1 cellular context compared by ENCODE assay signal in the genomic region with DNA sequence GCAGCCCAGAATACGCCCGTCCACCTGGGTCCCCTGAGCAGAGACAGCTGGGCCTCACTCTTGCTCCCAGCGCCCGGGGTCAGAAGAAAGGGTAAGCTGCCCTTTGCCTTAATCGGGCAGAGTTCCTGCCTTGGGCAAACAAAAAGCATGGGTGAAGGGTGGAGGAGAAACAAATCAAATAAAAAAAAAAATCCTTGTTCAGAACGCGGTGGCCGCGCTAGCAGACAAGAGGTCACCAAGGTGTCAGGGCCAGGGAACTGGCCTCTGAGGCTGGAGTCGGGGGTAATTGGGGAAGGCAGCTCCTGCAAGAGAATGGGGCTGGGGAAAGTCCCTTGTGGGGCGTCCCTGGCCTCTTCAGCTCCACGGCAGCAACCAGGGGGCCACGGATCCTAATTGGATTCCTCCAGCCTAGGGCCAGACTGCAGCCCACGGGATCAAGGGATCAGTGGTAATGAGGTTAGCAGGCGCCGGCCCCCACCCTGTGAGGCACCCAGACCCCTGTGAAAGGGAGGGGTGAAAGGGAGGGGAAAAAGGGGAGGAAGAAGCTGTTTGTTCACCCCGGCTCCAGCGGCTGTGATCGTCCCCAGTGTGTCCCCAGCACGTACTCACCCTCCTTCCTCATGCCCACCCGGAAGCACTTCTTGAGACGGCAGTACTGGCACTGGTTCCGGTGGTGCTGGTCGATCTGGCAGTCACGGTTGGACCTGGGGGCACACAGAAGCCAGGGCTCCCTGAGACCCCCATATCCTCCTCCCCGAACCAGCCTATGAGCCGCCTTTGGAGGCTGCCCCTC.
TF ChIP-seq lines count a peak whose summit lies in the region.

No MANE protein-coding gene starts in this region.

TF ChIP-seq in HepG2, 621 proteins besides CTCF, POLR2A, EP300 and RAD21 (continued from another document and continues in another):
- TF ChIP-seq FOXP4 (CRISPR knock-in tag; IDR thresholded peaks at IDR 0.05) (peak; percentile 39), HNF1B (CRISPR knock-in tag; IDR thresholded peaks at IDR 0.05) (peak; percentile 62), GATAD2A (CRISPR knock-in tag; IDR thresholded peaks at IDR 0.05) (peak; percentile 61), NR2F2 (IDR thresholded peaks at IDR 0.05; ENCODE audit: borderline replicate concordance, low read depth) (peak; percentile 91), TBX2 (CRISPR knock-in tag; IDR thresholded peaks at IDR 0.05; ENCODE audit: borderline replicate concordance) (peak; percentile 43; the same call in 1 of the 2 replicates), POLR2AphosphoS5 (IDR thresholded peaks at IDR 0.05; ENCODE audit: low read depth, low read length) (peak; percentile 41; the same call in 1 of the 2 replicates), SALL1 (CRISPR knock-in tag; IDR thresholded peaks at IDR 0.05) (peak; percentile 52), NR2C2 (CRISPR knock-in tag; IDR thresholded peaks at IDR 0.05; ENCODE audit: borderline replicate concordance) (peak; percentile 94), PITX1 (CRISPR knock-in tag; IDR thresholded peaks at IDR 0.05) (peak; percentile 82), KDM5A (IDR thresholded peaks at IDR 0.05; ENCODE audit: borderline replicate concordance, low read length) (no peak), ELF1 (CRISPR knock-in tag; IDR thresholded peaks at IDR 0.05) (peak; percentile 47; the same call in 1 of the 2 replicates), TCF7 (IDR thresholded peaks at IDR 0.05; ENCODE audit: low read depth) (peak; percentile 29), ZFP90 (CRISPR knock-in tag; IDR thresholded peaks at IDR 0.05; ENCODE audit: borderline replicate concordance) (0 out of 2 replicates have a peak, but pooled peaks have one; percentile 35), HIC2 (CRISPR knock-in tag; IDR thresholded peaks at IDR 0.05; ENCODE audit: low read depth) (peak; percentile 14), KMT2A (CRISPR knock-in tag; IDR thresholded peaks at IDR 0.05) (peak; percentile 34; the same call in 1 of the 2 replicates), POGK (CRISPR knock-in tag; conservative IDR thresholded peaks at IDR 0.05) (no peak), AHDC1 (CRISPR knock-in tag; IDR thresholded peaks at IDR 0.05; ENCODE audit: borderline replicate concordance) (peak; percentile 45; the same call in 1 of the 2 replicates), RARA (CRISPR knock-in tag; IDR thresholded peaks at IDR 0.05) (peak; percentile 96; the same call in 1 of the 2 replicates), ZNF430 (CRISPR knock-in tag; IDR thresholded peaks at IDR 0.05) (peak; percentile 70; the same call in 1 of the 2 replicates), GABPA (IDR thresholded peaks at IDR 0.05; ENCODE audit: low read depth, low read length) (peak; percentile 73), GABPA (CRISPR knock-in tag; IDR thresholded peaks at IDR 0.05; ENCODE audit: low read depth) (peak; percentile 88), YEATS4 (CRISPR knock-in tag; IDR thresholded peaks at IDR 0.05; ENCODE audit: borderline replicate concordance) (0 out of 2 replicates have a peak, but pooled peaks have one; percentile 15), SNRNP70 (IDR thresholded peaks at IDR 0.05; ENCODE audit: low read depth, low read length) (no peak), ZNF670 (CRISPR knock-in tag; IDR thresholded peaks at IDR 0.05; ENCODE audit: borderline replicate concordance) (peak; percentile 38; the same call in 1 of the 2 replicates), HOXD1 (CRISPR knock-in tag; IDR thresholded peaks at IDR 0.05) (0 out of 2 replicates have a peak, but pooled peaks have one; percentile 23), NR2F1 (CRISPR knock-in tag; IDR thresholded peaks at IDR 0.05) (peak; percentile 62 to 67; a peak in 3 of 4 replicates), ZNF746 (CRISPR knock-in tag; IDR thresholded peaks at IDR 0.05) (peak; percentile 64; the same call in 1 of the 2 replicates), STAG1 (CRISPR knock-in tag; IDR thresholded peaks at IDR 0.05) (0 out of 2 replicates have a peak, but pooled peaks have one; percentile 9), HNF4A (CRISPR knock-in tag; IDR thresholded peaks at IDR 0.05) (peak; percentile 83), MAZ (IDR thresholded peaks at IDR 0.05; ENCODE audit: borderline replicate concordance, low read depth, low read length) (peak; percentile 71; the same call in 1 of the 2 replicates), MAZ (CRISPR knock-in tag; IDR thresholded peaks at IDR 0.05; ENCODE audit: low read depth) (no peak)
- TF ChIP-seq, protein P1, sequence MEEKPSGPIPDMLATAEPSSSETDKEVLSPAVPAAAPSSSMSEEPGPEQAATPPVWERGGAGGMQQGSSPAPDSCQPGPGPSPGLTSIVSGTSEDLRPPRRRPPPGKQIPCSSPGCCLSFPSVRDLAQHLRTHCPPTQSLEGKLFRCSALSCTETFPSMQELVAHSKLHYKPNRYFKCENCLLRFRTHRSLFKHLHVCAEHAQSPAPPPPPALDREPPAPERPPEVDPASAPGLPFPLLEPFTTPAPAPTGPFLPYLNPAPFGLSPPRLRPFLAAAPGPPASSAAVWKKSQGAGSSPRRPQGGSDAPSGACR (CRISPR knock-in tag; IDR thresholded peaks at IDR 0.05), result 0 out of 2 replicates have a peak, but pooled peaks have one; percentile 29
- TF ChIP-seq, protein P2, sequence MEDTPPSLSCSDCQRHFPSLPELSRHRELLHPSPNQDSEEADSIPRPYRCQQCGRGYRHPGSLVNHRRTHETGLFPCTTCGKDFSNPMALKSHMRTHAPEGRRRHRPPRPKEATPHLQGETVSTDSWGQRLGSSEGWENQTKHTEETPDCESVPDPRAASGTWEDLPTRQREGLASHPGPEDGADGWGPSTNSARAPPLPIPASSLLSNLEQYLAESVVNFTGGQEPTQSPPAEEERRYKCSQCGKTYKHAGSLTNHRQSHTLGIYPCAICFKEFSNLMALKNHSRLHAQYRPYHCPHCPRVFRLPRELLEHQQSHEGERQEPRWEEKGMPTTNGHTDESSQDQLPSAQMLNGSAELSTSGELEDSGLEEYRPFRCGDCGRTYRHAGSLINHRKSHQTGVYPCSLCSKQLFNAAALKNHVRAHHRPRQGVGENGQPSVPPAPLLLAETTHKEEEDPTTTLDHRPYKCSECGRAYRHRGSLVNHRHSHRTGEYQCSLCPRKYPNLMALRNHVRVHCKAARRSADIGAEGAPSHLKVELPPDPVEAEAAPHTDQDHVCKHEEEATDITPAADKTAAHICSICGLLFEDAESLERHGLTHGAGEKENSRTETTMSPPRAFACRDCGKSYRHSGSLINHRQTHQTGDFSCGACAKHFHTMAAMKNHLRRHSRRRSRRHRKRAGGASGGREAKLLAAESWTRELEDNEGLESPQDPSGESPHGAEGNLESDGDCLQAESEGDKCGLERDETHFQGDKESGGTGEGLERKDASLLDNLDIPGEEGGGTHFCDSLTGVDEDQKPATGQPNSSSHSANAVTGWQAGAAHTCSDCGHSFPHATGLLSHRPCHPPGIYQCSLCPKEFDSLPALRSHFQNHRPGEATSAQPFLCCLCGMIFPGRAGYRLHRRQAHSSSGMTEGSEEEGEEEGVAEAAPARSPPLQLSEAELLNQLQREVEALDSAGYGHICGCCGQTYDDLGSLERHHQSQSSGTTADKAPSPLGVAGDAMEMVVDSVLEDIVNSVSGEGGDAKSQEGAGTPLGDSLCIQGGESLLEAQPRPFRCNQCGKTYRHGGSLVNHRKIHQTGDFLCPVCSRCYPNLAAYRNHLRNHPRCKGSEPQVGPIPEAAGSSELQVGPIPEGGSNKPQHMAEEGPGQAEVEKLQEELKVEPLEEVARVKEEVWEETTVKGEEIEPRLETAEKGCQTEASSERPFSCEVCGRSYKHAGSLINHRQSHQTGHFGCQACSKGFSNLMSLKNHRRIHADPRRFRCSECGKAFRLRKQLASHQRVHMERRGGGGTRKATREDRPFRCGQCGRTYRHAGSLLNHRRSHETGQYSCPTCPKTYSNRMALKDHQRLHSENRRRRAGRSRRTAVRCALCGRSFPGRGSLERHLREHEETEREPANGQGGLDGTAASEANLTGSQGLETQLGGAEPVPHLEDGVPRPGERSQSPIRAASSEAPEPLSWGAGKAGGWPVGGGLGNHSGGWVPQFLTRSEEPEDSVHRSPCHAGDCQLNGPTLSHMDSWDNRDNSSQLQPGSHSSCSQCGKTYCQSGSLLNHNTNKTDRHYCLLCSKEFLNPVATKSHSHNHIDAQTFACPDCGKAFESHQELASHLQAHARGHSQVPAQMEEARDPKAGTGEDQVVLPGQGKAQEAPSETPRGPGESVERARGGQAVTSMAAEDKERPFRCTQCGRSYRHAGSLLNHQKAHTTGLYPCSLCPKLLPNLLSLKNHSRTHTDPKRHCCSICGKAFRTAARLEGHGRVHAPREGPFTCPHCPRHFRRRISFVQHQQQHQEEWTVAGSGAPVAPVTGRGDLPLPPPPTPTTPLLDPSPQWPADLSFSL (CRISPR knock-in tag; IDR thresholded peaks at IDR 0.05), result no peak
